ENCODE assay signal across 1 cellular context in genomic region chr12:120013659-120014380, GRCh38.
A peak's percentile ranks its signal among the peaks of the same experiment; 100 is the strongest.
TF ChIP-seq lines count a peak whose summit lies in the region.

No MANE protein-coding gene starts in this region.

TF ChIP-seq in GM12878, 131 proteins besides CTCF, POLR2A, EP300 and RAD21 (continued from another document):
- TF ChIP-seq SKIL (IDR thresholded peaks at IDR 0.05; ENCODE audit: low read depth, poor library complexity, severe bottlenecking) (peak; percentile 71), MEF2B (IDR thresholded peaks at IDR 0.05; ENCODE audit: partially characterized antibody, poor library complexity, severe bottlenecking) (peak; percentile 33)
